ENCODE assay signal across 13 cellular contexts in genomic region chr1:218664385-218665170, GRCh38.
DNase-seq lines count a peak whose midpoint lies in the region; ATAC-seq and TF ChIP-seq lines count a peak whose summit lies in the region.
"Had no signal": no experiment of that assay in that cellular context is flagged by ENCODE, and none has a peak within 500 bp of the region (broad histone marks: within the 10 kb centered on the region; RNA-seq: fewer than 3 reads in every experiment).

No MANE protein-coding gene starts in this region.

- no peaks in the 10 kb centered on the region for H3K27me3 ChIP-seq in IMR-90 (ENCODE audit: control insufficient read depth, insufficient read depth, low read length)

- no peak overlapping the region for H3K4me2 ChIP-seq in IMR-90 (ENCODE audit: low read depth, low read length)

- peak; percentile 66 for DNase-seq in IMR-90
- DNase-seq in inferior parietal cortex (ENCODE audit: extremely low spot score): peak; percentile 10
- DNase-seq in superior temporal gyrus (ENCODE audit: extremely low spot score): peak; percentile 22
- no peak for DNase-seq in activated T-cell treated with anti-CD3 and anti-CD28 coated beads for 4 hours
- DNase-seq: activated naive CD8-positive, alpha-beta T cell treated with anti-CD3 and anti-CD28 coated beads, Interleukin-2, amount 10 ng/mL, durations not matched to agents 7 days and 5 days; CD8-positive, alpha-beta memory T cell; effector memory CD4-positive, alpha-beta T cell; MV-4-11; NCI-H510A had no signal

- peaks cover 8% of the 10 kb centered on the region for H3K27me3 Mint-ChIP-seq in brain
- H3K27me3 Mint-ChIP-seq: activated naive CD8-positive, alpha-beta T cell treated with anti-CD3 and anti-CD28 coated beads, Interleukin-2, amount 10 ng/mL, durations not matched to agents 7 days and 5 days; CD8-positive, alpha-beta memory T cell had no signal

- intact Hi-C loops in IMR-90 (cut with micrococcal nuclease): loop anchor here (5.0 kb wide), 1 partner anchor 403 kb away; no protein-coding TSS in a partner anchor

- H3K18ac ChIP-seq in IMR-90 (ENCODE audit: low read depth, low read length): peak overlapping the region; percentile 69; the same call in 1 of the 2 replicates

- H2AK5ac ChIP-seq in IMR-90 (ENCODE audit: low read depth, low read length): peak overlapping the region; percentile 41

- ATAC-seq in IMR-90 (ENCODE audit: low read depth) (peak; percentile 52), GM18870 (IDR thresholded peaks at IDR 0.05; ENCODE audit: unreplicated experiment) (no peak), GM21717 (IDR thresholded peaks at IDR 0.05; ENCODE audit: unreplicated experiment) (no peak), GM21381 (IDR thresholded peaks at IDR 0.05; ENCODE audit: unreplicated experiment) (no peak)

- peaks cover 11% of the 10 kb centered on the region for H3K9me1 ChIP-seq in IMR-90 (ENCODE audit: insufficient read depth, low read length)

- no peaks in the 10 kb centered on the region for H3K36me3 ChIP-seq in IMR-90 (ENCODE audit: control insufficient read depth, insufficient read depth, low read length)

- no peak overlapping the region for H3K56ac ChIP-seq in IMR-90 (ENCODE audit: extremely low read depth, insufficient read depth, low read length)

- H3K4ac ChIP-seq in IMR-90 (ENCODE audit: low read depth, low read length): 0 out of 2 replicates have a peak overlapping the region, but pooled peaks have one; percentile 18

- no peak overlapping the region for H4K5ac ChIP-seq in IMR-90 (ENCODE audit: low read depth, low read length)

- 0 out of 2 replicates have a peak overlapping the region, but pooled peaks have one; percentile 29 for H3K23ac ChIP-seq in IMR-90 (ENCODE audit: low read depth, low read length)

- no peak for TF ChIP-seq RAD21 in IMR-90 (IDR thresholded peaks at IDR 0.05; ENCODE audit: low read length)

- H2BK20ac ChIP-seq in IMR-90 (ENCODE audit: low read depth, low read length): peak overlapping the region; percentile 12; the same call in 1 of the 2 replicates

- H4K91ac ChIP-seq in IMR-90 (ENCODE audit: insufficient read depth, low read depth, low read length): peak overlapping the region; percentile 79

- peaks cover 3% of the 10 kb centered on the region; the same call in 1 of the 2 replicates for H3K9me3 ChIP-seq in IMR-90 (ENCODE audit: control insufficient read depth, insufficient read depth, low read length)

- no TSS peak for BruUV-seq in IMR-90 (replicated peaks; lab: Mats Ljungman, UMichigan)

- H2BK15ac ChIP-seq in IMR-90 (ENCODE audit: low read depth, low read length): peak overlapping the region; percentile 65; the same call in 2 of the 3 replicates

- peaks cover 36% of the 10 kb centered on the region for H3K4me1 Mint-ChIP-seq in brain
- H3K4me1 Mint-ChIP-seq: activated naive CD8-positive, alpha-beta T cell treated with anti-CD3 and anti-CD28 coated beads, Interleukin-2, amount 10 ng/mL, durations not matched to agents 7 days and 5 days; CD8-positive, alpha-beta memory T cell had no signal

- H2AK9ac ChIP-seq in IMR-90 (replicated peaks; ENCODE audit: low read depth, low read length, poor library complexity): no peak overlapping the region

- H3K27ac ChIP-seq in IMR-90 (ENCODE audit: insufficient read depth, low read length): no peak overlapping the region

- no peaks in the 10 kb centered on the region for H3K36me3 Mint-ChIP-seq in brain
- H3K36me3 Mint-ChIP-seq: activated naive CD8-positive, alpha-beta T cell treated with anti-CD3 and anti-CD28 coated beads, Interleukin-2, amount 10 ng/mL, durations not matched to agents 7 days and 5 days; CD8-positive, alpha-beta memory T cell had no signal

- H3K79me1 ChIP-seq in IMR-90 (ENCODE audit: low read depth in 1 of 2, low read length in 2 of 2): no peaks in the 10 kb centered on the region

- dilution Hi-C loops in IMR-90 (cut with HindIII; ENCODE audit: low sequenced_read_pairs, unreplicated experiment): no loop called here

- H3K9me3 Mint-ChIP-seq in brain: peaks cover 0 to 7% (median 0%) of the 10 kb centered on the region in 5 experiments

- TF ChIP-seq CTCF in IMR-90 (conservative IDR thresholded peaks at IDR 0.05; ENCODE audit: low read depth, low read length) (no peak), brain (conservative IDR thresholded peaks at IDR 0.05) (no peak)

- CTCF ChIA-PET in IMR-90 (lab: Yijun Ruan, JAX): interaction anchor here (0.6 kb wide), 1 partner anchor 415 kb away, joined by 3 read pairs; no protein-coding TSS in a partner anchor

- no peak for TF ChIP-seq POLR2A in IMR-90 (IDR thresholded peaks at IDR 0.05; ENCODE audit: low read depth, low read length)

- peak overlapping the region in 2 of 5 experiments; percentile 0 to 24 for H3K4me3 Mint-ChIP-seq in brain
- H3K4me3 Mint-ChIP-seq: activated naive CD8-positive, alpha-beta T cell treated with anti-CD3 and anti-CD28 coated beads, Interleukin-2, amount 10 ng/mL, durations not matched to agents 7 days and 5 days; CD8-positive, alpha-beta memory T cell had no signal

- in situ Hi-C loops in IMR-90 (cut with MboI; ENCODE audit: low sequenced_read_pairs): no loop called here

- peaks cover 7% of the 10 kb centered on the region for H3K4me1 ChIP-seq in IMR-90 (ENCODE audit: control insufficient read depth, insufficient read depth, low read length)

- 0 out of 2 replicates have a peak overlapping the region, but pooled peaks have one; percentile 1 for H3K14ac ChIP-seq in IMR-90 (replicated peaks; ENCODE audit: low read depth, low read length)

- H3K9ac ChIP-seq in IMR-90 (ENCODE audit: low read depth, low read length): no peak overlapping the region

- H2BK120ac ChIP-seq in IMR-90 (ENCODE audit: low read depth, low read length): peak overlapping the region; percentile 30

- peak overlapping the region; percentile 63 for H2BK5ac ChIP-seq in IMR-90 (ENCODE audit: low read depth, low read length, poor library complexity, severe bottlenecking)

- no peak overlapping the region for H4K8ac ChIP-seq in IMR-90 (ENCODE audit: low read depth in 2 of 2, low read length in 2 of 2)

- no CpG with 5 or more reads among the region's 3 CpGs for WGBS in IMR-90 (ENCODE audit: extremely low coverage in 2 of 2, insufficient read length in 1 of 2), 2 experiments

- POLR2A ChIA-PET in IMR-90 (lab: Charles Lee; ENCODE audit: unreplicated experiment): no interaction called here

- no peak overlapping the region for H2AFZ ChIP-seq in IMR-90 (replicated peaks; ENCODE audit: low read length, poor library complexity)

- no peak overlapping the region for H3K4me3 ChIP-seq in IMR-90 (ENCODE audit: insufficient read depth, low read depth, low read length)

- no peaks in the 10 kb centered on the region for H4K20me1 ChIP-seq in IMR-90 (ENCODE audit: insufficient read depth, low read length)

- H3K27ac Mint-ChIP-seq in brain: peak overlapping the region in 3 of 5 experiments; percentile 54 to 91 (median 73)
- H3K27ac Mint-ChIP-seq: activated naive CD8-positive, alpha-beta T cell treated with anti-CD3 and anti-CD28 coated beads, Interleukin-2, amount 10 ng/mL, durations not matched to agents 7 days and 5 days; CD8-positive, alpha-beta memory T cell had no signal

TF ChIP-seq in IMR-90, 13 proteins besides CTCF, POLR2A, EP300 and RAD21:
- TF ChIP-seq MAZ (IDR thresholded peaks at IDR 0.05; ENCODE audit: borderline replicate concordance, low read depth, low read length) (no peak), CHD1 (IDR thresholded peaks at IDR 0.05; ENCODE audit: low read depth, low read length) (no peak), FOS (IDR thresholded peaks at IDR 0.05; ENCODE audit: low read depth, low read length) (no peak), MAFK (IDR thresholded peaks at IDR 0.05; ENCODE audit: low read depth, low read length) (no peak), RFX5 (IDR thresholded peaks at IDR 0.05; ENCODE audit: low read depth, low read length) (no peak)
TF ChIP-seq in IMR-90: peak in this region for 0.
